Comparison of ENCODE assay signal across 1 cellular context in the genomic region with DNA sequence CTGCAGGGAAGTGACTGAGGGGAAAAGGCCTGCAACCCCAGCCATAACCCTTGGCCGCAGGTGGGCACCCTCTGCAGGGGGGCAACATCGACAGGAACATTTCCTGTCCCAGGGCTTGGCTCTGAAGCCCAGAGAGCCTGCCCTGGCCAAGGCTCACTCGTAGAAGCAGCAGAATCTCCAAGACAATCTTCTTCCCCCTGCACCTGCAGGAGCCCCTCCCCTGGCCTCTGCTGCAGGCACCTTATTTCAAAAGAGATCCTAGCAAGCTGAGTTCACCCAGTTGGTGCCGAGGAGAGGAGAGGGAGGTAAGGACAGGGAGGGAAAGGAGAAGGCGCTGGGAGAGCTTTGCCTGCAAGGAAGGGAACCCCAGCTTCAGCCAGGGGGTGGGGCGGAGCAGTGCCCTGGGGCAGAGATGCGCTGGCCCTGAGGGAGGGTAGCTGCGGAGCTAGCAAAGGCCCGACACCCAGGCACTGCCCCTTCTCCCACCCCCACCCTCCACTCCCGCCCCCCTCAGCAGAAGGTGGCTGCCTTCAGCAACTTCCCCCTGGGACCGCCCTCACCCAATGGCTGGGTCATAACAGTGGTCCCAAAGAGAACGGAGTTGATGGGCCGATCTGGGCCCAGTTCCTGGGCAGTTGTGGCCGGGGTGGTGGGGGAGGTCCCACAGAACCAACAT.
TF ChIP-seq lines count a peak whose summit lies in the region.

No MANE protein-coding gene starts in this region.

TF ChIP-seq in GM23338, 12 proteins besides CTCF, POLR2A, EP300 and RAD21 (continued from another document):
- TF ChIP-seq EZH2phosphoT487 (IDR thresholded peaks at IDR 0.05; ENCODE audit: unreplicated experiment) (no peak), CREB1 (CRISPR knock-in tag; IDR thresholded peaks at IDR 0.05; ENCODE audit: low read depth) (no peak), ZNF331 (CRISPR knock-in tag; IDR thresholded peaks at IDR 0.05; ENCODE audit: low read depth) (no peak), EZH2 (IDR thresholded peaks at IDR 0.05; ENCODE audit: low read depth, unreplicated experiment) (no peak)
